ENCODE assay signal across 8 cellular contexts in the genomic region with DNA sequence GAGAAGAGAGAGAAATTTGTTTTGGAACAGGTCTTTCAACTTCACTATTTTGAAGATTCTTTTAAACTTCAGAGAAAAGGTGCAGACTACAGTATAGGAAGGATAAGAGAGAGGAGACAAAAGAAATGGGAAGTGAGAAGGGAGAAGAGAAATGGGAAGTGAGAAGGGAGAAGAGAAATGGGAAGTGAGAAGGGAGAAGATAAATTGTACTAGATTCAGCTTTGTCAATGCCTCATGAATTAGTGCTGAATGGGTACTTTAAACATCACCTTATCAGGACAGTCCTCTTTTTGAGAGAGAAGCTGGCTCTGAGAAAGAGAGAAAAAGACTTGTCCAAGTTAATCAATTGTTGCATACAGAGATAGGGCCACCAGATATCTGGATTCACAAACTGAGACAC. TPM values are rescaled to one million over a fixed set of nuclear protein-coding genes. Genes with fewer than 3 reads are reported as not detected.
A peak's percentile ranks its signal among the peaks of the same experiment; 100 is the strongest.
DNase-seq lines count a peak whose midpoint lies in the region; ATAC-seq and TF ChIP-seq lines count a peak whose summit lies in the region.

No MANE protein-coding gene starts in this region.

- TF ChIP-seq CTCF in HFF-Myc (IDR thresholded peaks at IDR 0.05; ENCODE audit: low read depth, low read length, missing control alignments) (no peak), right lobe of liver (IDR thresholded peaks at IDR 0.05) (no peak)

- H3K9me3 ChIP-seq in right lobe of liver = no peaks in the 10 kb centered on the region
- H3K9me3 ChIP-seq in aorta (ENCODE audit: control insufficient read depth, low read length) = no peaks in the 10 kb centered on the region

- H3K27me3 ChIP-seq in right lobe of liver (no peaks in the 10 kb centered on the region), aorta (ENCODE audit: control insufficient read depth in 1 of 2, insufficient read depth in 2 of 2, low read length in 1 of 2) (no peaks in the 10 kb centered on the region)

- H3K27me3 Mint-ChIP-seq in activated CD8-positive, alpha-beta T cell treated with anti-CD3 and anti-CD28 coated beads, Interleukin-2, amount 10 ng/mL, durations not matched to agents 7 days and 5 days (ENCODE audit: low read depth) = peaks cover 56% of the 10 kb centered on the region

- H3K4me1 Mint-ChIP-seq in activated CD8-positive, alpha-beta T cell treated with anti-CD3 and anti-CD28 coated beads, Interleukin-2, amount 10 ng/mL, durations not matched to agents 7 days and 5 days (ENCODE audit: low read depth) = peaks cover 6% of the 10 kb centered on the region

- H3K4me3 ChIP-seq in HFF-Myc (replicated peaks; ENCODE audit: low read depth, low read length) (peak overlapping the region; percentile 63), right lobe of liver (peak overlapping the region; percentile 48 to 76 (median 61)), aorta (ENCODE audit: low read length in 2 of 2) (peak overlapping the region; percentile 75 to 88)

- ATAC-seq in activated CD8-positive, alpha-beta T cell treated with anti-CD3 and anti-CD28 coated beads, Interleukin-2, amount 10 ng/mL, durations not matched to agents 7 days and 5 days = no peak
- ATAC-seq in right lobe of liver (peak in 1 of 4 donors; percentile 2), aorta (ENCODE audit: low FRiP score) (no peak)

- no peak overlapping the region for H3K27ac Mint-ChIP-seq in activated CD8-positive, alpha-beta T cell treated with anti-CD3 and anti-CD28 coated beads, Interleukin-2, amount 10 ng/mL, durations not matched to agents 7 days and 5 days

- H3K4me1 ChIP-seq in right lobe of liver (peaks cover 0 to 4% (median 2%) of the 10 kb centered on the region in 4 donors), aorta (ENCODE audit: control insufficient read depth in 1 of 2, insufficient read depth in 2 of 2, low read length in 2 of 2) (peaks cover 0 to 9% of the 10 kb centered on the region in 2 donors)

- H3K36me3 ChIP-seq in right lobe of liver = no peaks in the 10 kb centered on the region
- no peaks in the 10 kb centered on the region for H3K36me3 ChIP-seq in aorta (ENCODE audit: control insufficient read depth in 1 of 2, insufficient read depth in 2 of 2, low read length in 1 of 2)

- no peak for TF ChIP-seq POLR2A in right lobe of liver (IDR thresholded peaks at IDR 0.05)

- H3K27ac ChIP-seq in right lobe of liver = peak overlapping the region; percentile 53 to 74 (median 55)
- no peak overlapping the region for H3K27ac ChIP-seq in aorta (ENCODE audit: low read depth in 1 of 2, low read length in 2 of 2)

- POLR2A ChIA-PET in activated CD8-positive, alpha-beta T cell treated with anti-CD3 and anti-CD28 coated beads, Interleukin-2, amount 10 ng/mL, durations not matched to agents 7 days and 5 days (lab: Charles Lee) = no interaction called here

- H3K36me3 Mint-ChIP-seq in activated CD8-positive, alpha-beta T cell treated with anti-CD3 and anti-CD28 coated beads, Interleukin-2, amount 10 ng/mL, durations not matched to agents 7 days and 5 days (ENCODE audit: low read depth) = no peaks in the 10 kb centered on the region

- no peaks in the 10 kb centered on the region for H3K9me3 Mint-ChIP-seq in activated CD8-positive, alpha-beta T cell treated with anti-CD3 and anti-CD28 coated beads, Interleukin-2, amount 10 ng/mL, durations not matched to agents 7 days and 5 days (ENCODE audit: insufficient read depth)

- CTCF ChIA-PET in activated CD8-positive, alpha-beta T cell treated with anti-CD3 and anti-CD28 coated beads, Interleukin-2, amount 10 ng/mL, durations not matched to agents 7 days and 5 days (lab: Charles Lee) = no interaction called here

- H3K4me3 Mint-ChIP-seq in activated CD8-positive, alpha-beta T cell treated with anti-CD3 and anti-CD28 coated beads, Interleukin-2, amount 10 ng/mL, durations not matched to agents 7 days and 5 days = peak overlapping the region; percentile 42

- DNase-seq in CD1c-positive myeloid dendritic cell (ENCODE audit: extremely low spot score) (peak; percentile 64), HFF-Myc (ENCODE audit: extremely low read depth, low read depth) (no peak), right lobe of liver (no peak), aorta (no peak), islet precursor cell (no peak), NCI-H1417 (lab: John Stamatoyannopoulos, UW) (no peak), DMS53 treated with DMSO at 0.1 percent for 48 hours (lab: John Stamatoyannopoulos, UW; ENCODE audit: unreplicated experiment) (no peak)
- no peak for DNase-seq in activated CD8-positive, alpha-beta T cell treated with anti-CD3 and anti-CD28 coated beads, Interleukin-2, amount 10 ng/mL, durations not matched to agents 7 days and 5 days

- intact Hi-C loops in right lobe of liver (cut with DNase I) (no loop called here), aorta (cut with DNase I) (loop anchor here (5.0 kb wide), 2 partner anchors 102 to 152 kb away; no protein-coding TSS in a partner anchor)

RNA-seq across cellular contexts. Expression of a gene that starts 1.0 kb away (rescaled TPM):
- not detected for total RNA-seq in activated CD8-positive, alpha-beta T cell treated with anti-CD3 and anti-CD28 coated beads, Interleukin-2, amount 10 ng/mL, durations not matched to agents 7 days and 5 days
- total RNA-seq in right lobe of liver (1 to 10 TPM; 3.2 to 8.7 (median 6.5) TPM), aorta (10 to 100 TPM; 23.9 to 25.8 TPM)
- 1 to 10 TPM; 6.1 to 7.5 TPM for polyA plus RNA-seq in aorta

Comparison
In these comparisons a context has a peak if more than half of its experiments do, and no peak if none do; other contexts are left out.
1. H3K27ac ChIP-seq: peak in right lobe of liver (3 of 3); none in aorta (0 of 2).
2. RNA of a gene that starts 1.0 kb away (total RNA-seq): 23.9 to 25.8 TPM in aorta and 3.2 to 8.7 TPM in right lobe of liver; not detected in activated CD8-positive, alpha-beta T cell treated with anti-CD3 and anti-CD28 coated beads, Interleukin-2, amount 10 ng/mL, durations not matched to agents 7 days and 5 days; every median in the first group is over 4 times any median in the second.
3. intact Hi-C loops: an anchor here in aorta (5.0 kb wide); none called in right lobe of liver.
4. Peak in every context shown above with its lines, with median percentiles within 50 percentile points of each other: H3K4me3 ChIP-seq.